20 cellular contexts compared by ENCODE assay signal in genomic region chr13:77952276-77952675, GRCh38. TPM values are rescaled to one million over a fixed set of nuclear protein-coding genes. Genes with fewer than 3 reads are reported as not detected.
DNase-seq lines count a peak whose midpoint lies in the region; ATAC-seq and TF ChIP-seq lines count a peak whose summit lies in the region.
"Had no signal": no experiment of that assay in that cellular context is flagged by ENCODE, and none has a peak within 500 bp of the region (broad histone marks: within the 10 kb centered on the region; RNA-seq: fewer than 3 reads in every experiment).

No MANE protein-coding gene starts in this region.

- H3K36me3 Mint-ChIP-seq in Caco-2 (ENCODE audit: insufficient read depth, unreplicated experiment) = no peaks in the 10 kb centered on the region
- no peaks in the 10 kb centered on the region for H3K36me3 Mint-ChIP-seq in naive thymus-derived CD4-positive, alpha-beta T cell
- H3K36me3 Mint-ChIP-seq: CD14-positive monocyte; CD4-positive, alpha-beta memory T cell; IgD-negative memory B cell had no signal

- intact Hi-C loops in Caco-2 (cut with micrococcal nuclease; ENCODE audit: unreplicated experiment) = loop anchor here (2.0 kb wide), 1 partner anchor 23 kb away; no protein-coding TSS in a partner anchor
- intact Hi-C loops in naive thymus-derived CD4-positive, alpha-beta T cell (cut with micrococcal nuclease) = no loop called here

- peak overlapping the region; percentile 33 for H2AFZ ChIP-seq in neuron (ENCODE audit: low read depth, low read length)
- H2AFZ ChIP-seq: GM23248 had no signal

- ATAC-seq in naive thymus-derived CD4-positive, alpha-beta T cell = no peak
- ATAC-seq: A549, HepG2 had no signal

- no peak overlapping the region for H3K4me3 Mint-ChIP-seq in Caco-2 (ENCODE audit: unreplicated experiment)
- no peak overlapping the region for H3K4me3 Mint-ChIP-seq in naive thymus-derived CD4-positive, alpha-beta T cell
- H3K4me3 Mint-ChIP-seq: CD14-positive monocyte; CD4-positive, alpha-beta memory T cell; H9; IgD-negative memory B cell had no signal

- DNase-seq in Caco-2 = no peak
- peak; percentile 6 for DNase-seq in fibroblast of gingiva (ENCODE audit: low read depth)
- DNase-seq in AG20443 (ENCODE audit: low spot score) = no peak
- no peak for DNase-seq in NCI-H1436 treated with DMSO at 0.1 percent for 48 hours (lab: John Stamatoyannopoulos, UW)
- no peak for DNase-seq in stimulated activated naive CD4-positive, alpha-beta T cell (lab: John Stamatoyannopoulos, UW)
- no peak for DNase-seq in naive thymus-derived CD4-positive, alpha-beta T cell
- DNase-seq: Calu3; CD4-positive, alpha-beta memory T cell; DMS79 treated with DMSO at 0.1 percent for 48 hours; GM23248; H9 had no signal

- peaks cover 14% of the 10 kb centered on the region for H3K4me1 ChIP-seq in Caco-2
- no peaks in the 10 kb centered on the region for H3K4me1 ChIP-seq in ectodermal cell (ENCODE audit: control insufficient read depth, insufficient read depth, low read length)
- H3K4me1 ChIP-seq in neuron (ENCODE audit: insufficient read depth, low read length) = peaks cover 24% of the 10 kb centered on the region
- no peaks in the 10 kb centered on the region for H3K4me1 ChIP-seq in naive thymus-derived CD4-positive, alpha-beta T cell (ENCODE audit: control insufficient read depth in 2 of 2, insufficient read depth in 2 of 2, low read length in 2 of 2)
- H3K4me1 ChIP-seq: A549, BLaER1 had no signal

- peak overlapping the region; percentile 36 for H3K27ac ChIP-seq in ectodermal cell (ENCODE audit: insufficient read depth, low read depth, low read length, poor library complexity, severe bottlenecking)
- H3K27ac ChIP-seq in naive thymus-derived CD4-positive, alpha-beta T cell (ENCODE audit: low read depth, low read length) = no peak overlapping the region
- H3K27ac ChIP-seq: 22Rv1, A549, BLaER1, GM23248 had no signal

- no peak for TF ChIP-seq CTCF in Caco-2 (IDR thresholded peaks at IDR 0.05; ENCODE audit: insufficient read depth in 1 of 2, low read depth in 1 of 2, low read length in 1 of 2, severe bottlenecking in 1 of 2, unreplicated experiment in 1 of 2)

- H3K27ac Mint-ChIP-seq in Caco-2 (ENCODE audit: unreplicated experiment) = peak overlapping the region; percentile 33
- no peak overlapping the region for H3K27ac Mint-ChIP-seq in naive thymus-derived CD4-positive, alpha-beta T cell
- H3K27ac Mint-ChIP-seq: CD14-positive monocyte; CD4-positive, alpha-beta memory T cell; H9; IgD-negative memory B cell had no signal

- H3K9me3 ChIP-seq in Caco-2 = peaks cover 5% of the 10 kb centered on the region; the same call in 1 of the 2 replicates
- no peaks in the 10 kb centered on the region for H3K9me3 ChIP-seq in ectodermal cell (ENCODE audit: control insufficient read depth, low read length)
- H3K9me3 ChIP-seq in neuron (ENCODE audit: low read length) = peaks cover 3% of the 10 kb centered on the region
- H3K9me3 ChIP-seq in naive thymus-derived CD4-positive, alpha-beta T cell (ENCODE audit: control insufficient read depth in 2 of 3, low read length in 3 of 3) = no peaks in the 10 kb centered on the region
- H3K9me3 ChIP-seq: A549, BLaER1 had no signal

- POLR2A ChIA-PET in Caco-2 (lab: Charles Lee) = no interaction called here
- POLR2A ChIA-PET in naive thymus-derived CD4-positive, alpha-beta T cell (lab: Charles Lee) = no interaction called here

- H3K36me3 ChIP-seq in Caco-2 (ENCODE audit: control insufficient read depth, insufficient read depth, low read length) (no peaks in the 10 kb centered on the region), ectodermal cell (ENCODE audit: control insufficient read depth, insufficient read depth, low read length) (no peaks in the 10 kb centered on the region), neuron (ENCODE audit: insufficient read depth, low read length) (no peaks in the 10 kb centered on the region)
- H3K36me3 ChIP-seq in naive thymus-derived CD4-positive, alpha-beta T cell (ENCODE audit: control insufficient read depth in 2 of 3, insufficient read depth in 3 of 3, low read length in 3 of 3) = no peaks in the 10 kb centered on the region
- H3K36me3 ChIP-seq: BLaER1 had no signal

- CTCF ChIA-PET in Caco-2 (lab: Charles Lee) = no interaction called here
- CTCF ChIA-PET in naive thymus-derived CD4-positive, alpha-beta T cell (lab: Charles Lee) = no interaction called here

- peaks cover 10% of the 10 kb centered on the region for H3K9me3 Mint-ChIP-seq in Caco-2 (ENCODE audit: unreplicated experiment)
- peaks cover 0 to 6% (median 0%) of the 10 kb centered on the region in 11 donors for H3K9me3 Mint-ChIP-seq in naive thymus-derived CD4-positive, alpha-beta T cell

- H3K4me1 Mint-ChIP-seq in Caco-2 (ENCODE audit: low read depth, unreplicated experiment) = peaks cover 21% of the 10 kb centered on the region
- H3K4me1 Mint-ChIP-seq in naive thymus-derived CD4-positive, alpha-beta T cell = no peaks in the 10 kb centered on the region
- H3K4me1 Mint-ChIP-seq: CD14-positive monocyte; CD4-positive, alpha-beta memory T cell; IgD-negative memory B cell had no signal

- H3K27me3 ChIP-seq in Caco-2 (replicated peaks; ENCODE audit: control insufficient read depth, insufficient read depth, low read length) (no peaks in the 10 kb centered on the region), ectodermal cell (ENCODE audit: control insufficient read depth, insufficient read depth, low read length, poor library complexity, severe bottlenecking) (no peaks in the 10 kb centered on the region), neuron (ENCODE audit: insufficient read depth, low read length) (no peaks in the 10 kb centered on the region)
- H3K27me3 ChIP-seq in naive thymus-derived CD4-positive, alpha-beta T cell (ENCODE audit: control insufficient read depth in 2 of 2, insufficient read depth in 2 of 2, low read length in 2 of 2) = no peaks in the 10 kb centered on the region
- H3K27me3 ChIP-seq: BLaER1 had no signal

- no TSS peak for BruUV-seq in Caco-2 (replicated peaks; lab: Mats Ljungman, UMichigan)

- no peak overlapping the region for H3K4me3 ChIP-seq in Caco-2 (ENCODE audit: low read depth, low read length)
- no peak overlapping the region for H3K4me3 ChIP-seq in ectodermal cell (ENCODE audit: insufficient read depth, low read depth, low read length)
- H3K4me3 ChIP-seq in neuron (ENCODE audit: low read length) = no peak overlapping the region
- no peak overlapping the region for H3K4me3 ChIP-seq in naive thymus-derived CD4-positive, alpha-beta T cell (ENCODE audit: low read length)
- H3K4me3 ChIP-seq: A549, BLaER1, GM23248 had no signal

- H3K27me3 Mint-ChIP-seq in Caco-2 (ENCODE audit: insufficient read depth, unreplicated experiment) = no peaks in the 10 kb centered on the region
- peaks cover 0 to 13% (median 4%) of the 10 kb centered on the region in 5 donors for H3K27me3 Mint-ChIP-seq in naive thymus-derived CD4-positive, alpha-beta T cell
- H3K27me3 Mint-ChIP-seq: IgD-negative memory B cell had no signal

RNA-seq across cellular contexts. Expression of gene EDNRB, which starts 33.6 kb away (rescaled TPM):
- 19.2 and 21.7 TPM in 2 replicates for total RNA-seq in Caco-2 (2022)
- 6.9 TPM for polyA plus RNA-seq in ectodermal cell (2013, experiment 1 of 4)
- polyA plus RNA-seq in ectodermal cell (2013, experiment 2 of 4) = 5.5 TPM
- 15.4 TPM for polyA plus RNA-seq in ectodermal cell (2013, experiment 3 of 4)
- polyA plus RNA-seq in ectodermal cell (2013, experiment 4 of 4) = 19.7 TPM
- under 1 TPM in 1 of 5 experiments, not detected in 4; 0.32 TPM for total RNA-seq in naive thymus-derived CD4-positive, alpha-beta T cell
- polyA plus RNA-seq in naive thymus-derived CD4-positive, alpha-beta T cell = not detected
- total RNA-seq: Calu3; CD4-positive, alpha-beta memory T cell; G401; HepG2 had no signal
- polyA plus RNA-seq: A549; CD4-positive, alpha-beta memory T cell; HepG2; IgD-negative memory B cell had no signal

Comparison
In these comparisons a context has a peak if more than half of its experiments do, and no peak if none do; other contexts are left out.
1. RNA of gene EDNRB, which starts 33.6 kb away (total RNA-seq): 19.2 to 21.7 TPM in Caco-2; 0.32 TPM in naive thymus-derived CD4-positive, alpha-beta T cell; every median in the first group is over 10 times any median in the second.